ENCODE assay signal across 8 cellular contexts in the genomic region with DNA sequence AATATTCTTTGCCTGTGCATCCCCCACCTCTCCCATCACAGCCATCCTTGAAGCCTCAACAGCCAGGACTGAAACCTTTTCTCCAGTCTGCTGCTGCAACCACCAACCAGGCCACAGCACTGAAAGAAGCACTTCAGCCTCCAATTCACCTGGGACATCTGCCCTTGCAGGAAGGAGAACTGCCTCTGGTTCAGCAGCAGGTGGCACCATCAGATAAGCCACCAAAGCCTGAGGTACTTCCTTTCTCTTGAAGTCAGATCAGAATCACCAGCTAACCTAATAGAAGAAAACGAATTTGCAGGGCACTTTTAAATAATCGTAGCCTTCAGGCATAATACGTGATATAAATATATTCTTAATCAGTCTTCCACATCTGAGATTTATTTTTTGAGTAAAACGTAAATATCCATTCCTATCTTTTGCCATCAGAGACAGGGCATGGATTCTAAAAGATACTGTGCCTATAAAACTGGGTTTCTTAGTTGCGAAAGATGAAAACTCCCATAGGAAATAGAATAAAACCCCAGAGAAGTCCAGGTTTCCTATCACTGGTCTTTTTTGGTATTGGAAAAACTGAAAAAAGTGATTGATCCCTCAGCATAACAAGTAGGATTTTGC. TPM values are rescaled to one million over a fixed set of nuclear protein-coding genes. Genes with fewer than 3 reads are reported as not detected.
A peak's percentile ranks its signal among the peaks of the same experiment; 100 is the strongest.
DNase-seq lines count a peak whose midpoint lies in the region; TF ChIP-seq lines count a peak whose summit lies in the region.

No MANE protein-coding gene starts in this region.

- DNase-seq in GM12865 (ENCODE audit: low read depth) = peak; percentile 87
- peak; percentile 19 for DNase-seq in MG63
- peak; percentile 35 for DNase-seq in RPMI7951 (ENCODE audit: low read depth)
- peak; percentile 49 for DNase-seq in activated T-helper 2 cell treated with anti-CD3 and anti-CD28 coated beads, Interferon-gamma antibody, Interleukin-2, Interleukin-4, amounts not matched to agents 10 μg/mL and 5 μg/mL and 100 μg/mL, durations not matched to agents 14 hours and 24 hours and 36 hours (ENCODE audit: low spot score)
- DNase-seq in glomerular endothelial cell (ENCODE audit: extremely low read depth, low read depth, low spot score) = peak; percentile 25
- peak; percentile 78 for DNase-seq in renal cortical epithelial cell (ENCODE audit: low read depth)
- no peak for DNase-seq in testis

- TF ChIP-seq CTCF in GM12865 (IDR thresholded peaks at IDR 0.05; ENCODE audit: insufficient read depth, low read depth, low read length, missing control alignments) (peak; percentile 85), HEK293 (tag by site-specific recombination; IDR thresholded peaks at IDR 0.05) (peak; percentile 63), testis (IDR thresholded peaks at IDR 0.05) (peak in 1 of 3 experiments; percentile 29)

- 53 to 63% methylated on average over 5 of the region's 5 CpGs for WGBS in testis, 2 donors

- H3K27ac ChIP-seq in HEK293 (ENCODE audit: extremely low read depth, low read depth, low read length) (no peak overlapping the region), testis (no peak overlapping the region)

- H3K36me3 ChIP-seq in HEK293 (ENCODE audit: control insufficient read depth in 2 of 2, insufficient read depth in 1 of 2, low read length in 2 of 2) (no peaks in the 10 kb centered on the region), MG63 (no peaks in the 10 kb centered on the region), testis (ENCODE audit: low read depth, missing control alignments) (no peaks in the 10 kb centered on the region)

- CTCF ChIA-PET in HEK293 (lab: Yijun Ruan, JAX) = interaction anchor here (0.5 to 1.7 kb wide), 11 partner anchors 10 to 1105 kb away, joined by 3 to 5 read pairs (median 3); no protein-coding TSS in a partner anchor

- H3K9me3 ChIP-seq in HEK293 (ENCODE audit: control insufficient read depth, insufficient read depth, low read depth, low read length) = no peaks in the 10 kb centered on the region
- H3K9me3 ChIP-seq in MG63 = no peaks in the 10 kb centered on the region
- H3K9me3 ChIP-seq in testis = no peaks in the 10 kb centered on the region

- H3K4me1 Mint-ChIP-seq in activated T-helper 2 cell treated with anti-CD3 and anti-CD28 coated beads, Interferon-gamma antibody, Interleukin-2, Interleukin-4, amounts not matched to agents 10 μg/mL and 5 μg/mL and 100 μg/mL, durations not matched to agents 14 hours and 24 hours and 36 hours (ENCODE audit: low read depth) = no peaks in the 10 kb centered on the region

- POLR2A ChIA-PET in HEK293 (lab: Yijun Ruan, JAX) = no interaction called here

- H3K27me3 Mint-ChIP-seq in activated T-helper 2 cell treated with anti-CD3 and anti-CD28 coated beads, Interferon-gamma antibody, Interleukin-2, Interleukin-4, amounts not matched to agents 10 μg/mL and 5 μg/mL and 100 μg/mL, durations not matched to agents 14 hours and 24 hours and 36 hours (ENCODE audit: low read depth) = peaks cover 17% of the 10 kb centered on the region

- H3K4me3 Mint-ChIP-seq in activated T-helper 2 cell treated with anti-CD3 and anti-CD28 coated beads, Interferon-gamma antibody, Interleukin-2, Interleukin-4, amounts not matched to agents 10 μg/mL and 5 μg/mL and 100 μg/mL, durations not matched to agents 14 hours and 24 hours and 36 hours (ENCODE audit: low read depth) = no peak overlapping the region

- intact Hi-C loops in activated T-helper 2 cell treated with anti-CD3 and anti-CD28 coated beads, Interferon-gamma antibody, Interleukin-2, Interleukin-4, amounts not matched to agents 10 μg/mL and 5 μg/mL and 100 μg/mL, durations not matched to agents 14 hours and 24 hours and 36 hours (cut with micrococcal nuclease) = loop anchor here (1.0 to 5.0 kb wide), 2 partner anchors 408 to 1111 kb away; no protein-coding TSS in a partner anchor
- intact Hi-C loops in testis (cut with DNase I; ENCODE audit: low total_unique reads) = no loop called here

- no peak overlapping the region for H3K27ac Mint-ChIP-seq in activated T-helper 2 cell treated with anti-CD3 and anti-CD28 coated beads, Interferon-gamma antibody, Interleukin-2, Interleukin-4, amounts not matched to agents 10 μg/mL and 5 μg/mL and 100 μg/mL, durations not matched to agents 14 hours and 24 hours and 36 hours

- H3K9me3 Mint-ChIP-seq in activated T-helper 2 cell treated with anti-CD3 and anti-CD28 coated beads, Interferon-gamma antibody, Interleukin-2, Interleukin-4, amounts not matched to agents 10 μg/mL and 5 μg/mL and 100 μg/mL, durations not matched to agents 14 hours and 24 hours and 36 hours = no peaks in the 10 kb centered on the region

- no peaks in the 10 kb centered on the region for H3K36me3 Mint-ChIP-seq in activated T-helper 2 cell treated with anti-CD3 and anti-CD28 coated beads, Interferon-gamma antibody, Interleukin-2, Interleukin-4, amounts not matched to agents 10 μg/mL and 5 μg/mL and 100 μg/mL, durations not matched to agents 14 hours and 24 hours and 36 hours (ENCODE audit: low read depth)

- H3K4me3 ChIP-seq in GM12865 (ENCODE audit: low read depth, low read length) = no peak overlapping the region
- H3K4me3 ChIP-seq in HEK293 (ENCODE audit: low read depth, low read length) = no peak overlapping the region
- no peak overlapping the region for H3K4me3 ChIP-seq in MG63
- H3K4me3 ChIP-seq in testis = no peak overlapping the region

- no peaks in the 10 kb centered on the region for H3K4me1 ChIP-seq in HEK293 (ENCODE audit: control insufficient read depth, insufficient read depth, low read length)
- no peaks in the 10 kb centered on the region for H3K4me1 ChIP-seq in testis

- no peak for TF ChIP-seq POLR2A in testis (IDR thresholded peaks at IDR 0.05)

- H3K27me3 ChIP-seq in MG63 (no peaks in the 10 kb centered on the region), testis (no peaks in the 10 kb centered on the region)

TF ChIP-seq in HEK293, 187 proteins besides CTCF, POLR2A, EP300 and RAD21:
- TF ChIP-seq FEZF1 (tag by site-specific recombination; IDR thresholded peaks at IDR 0.05) (no peak), ZNF654 (tag by site-specific recombination; IDR thresholded peaks at IDR 0.05; ENCODE audit: low read depth) (peak; percentile 96)

RNA-seq across cellular contexts. Expression of a gene that starts 9.5 kb away (rescaled TPM):
- not detected in 2 replicates for total RNA-seq in MG63 (2014; rRNA removed; shearing (Covaris generic); ENCODE audit: low replicate concordance)
- not detected in 2 replicates for total RNA-seq in RPMI7951 (2014; rRNA removed; shearing (Covaris generic))
- total RNA-seq in activated T-helper 2 cell treated with anti-CD3 and anti-CD28 coated beads, Interferon-gamma antibody, Interleukin-2, Interleukin-4, amounts not matched to agents 10 μg/mL and 5 μg/mL and 100 μg/mL, durations not matched to agents 14 hours and 24 hours and 36 hours = not detected in 2 replicates
- total RNA-seq in glomerular endothelial cell (not detected in 2 replicates), renal cortical epithelial cell (not detected in 2 replicates), testis (under 1 TPM in 1 of 2 donors, not detected in 1; 0.74 TPM)
- polyA plus RNA-seq in testis (ENCODE audit: insufficient read depth, low read depth, low replicate concordance) = 0.21 TPM

RNA-seq across cellular contexts. Expression of a gene that starts 27.0 kb away (rescaled TPM):
- not detected in 2 replicates for total RNA-seq in MG63 (2014; rRNA removed; shearing (Covaris generic); ENCODE audit: low replicate concordance)
- total RNA-seq in RPMI7951 (2014; rRNA removed; shearing (Covaris generic)) = not detected in 2 replicates
- not detected in 2 replicates for total RNA-seq in activated T-helper 2 cell treated with anti-CD3 and anti-CD28 coated beads, Interferon-gamma antibody, Interleukin-2, Interleukin-4, amounts not matched to agents 10 μg/mL and 5 μg/mL and 100 μg/mL, durations not matched to agents 14 hours and 24 hours and 36 hours
- total RNA-seq in glomerular endothelial cell = not detected in 2 replicates
- 3.3 TPM in 2 replicates for total RNA-seq in renal cortical epithelial cell
- total RNA-seq in testis = 1 to 10 TPM in 1 of 2 donors, under 1 TPM in 1; 0.16 to 2.4 TPM
- polyA plus RNA-seq in testis (ENCODE audit: insufficient read depth, low read depth, low replicate concordance) = 0.38 TPM
